19 cellular contexts compared by ENCODE assay signal in genomic region chr6:71457883-71458282, GRCh38.
A peak's percentile ranks its signal among the peaks of the same experiment; 100 is the strongest.
DNase-seq lines count a peak whose midpoint lies in the region; ATAC-seq and TF ChIP-seq lines count a peak whose summit lies in the region.
"Had no signal": no experiment of that assay in that cellular context is flagged by ENCODE, and none has a peak within 500 bp of the region (broad histone marks: within the 10 kb centered on the region; RNA-seq: fewer than 3 reads in every experiment).

No MANE protein-coding gene starts in this region.

- TF ChIP-seq CTCF in left ventricle myocardium inferior (IDR thresholded peaks at IDR 0.05; ENCODE audit: borderline replicate concordance) (peak; percentile 20), upper lobe of right lung (IDR thresholded peaks at IDR 0.05) (no peak)

- no peaks in the 10 kb centered on the region for H3K4me1 ChIP-seq in left ventricle myocardium inferior
- peaks cover 4% of the 10 kb centered on the region for H3K4me1 ChIP-seq in upper lobe of right lung
- H3K4me1 ChIP-seq: gastrocnemius medialis had no signal

- H3K27ac ChIP-seq in left ventricle myocardium inferior (replicated peaks): no peak overlapping the region
- H3K27ac ChIP-seq in upper lobe of right lung: no peak overlapping the region
- H3K27ac ChIP-seq: gastrocnemius medialis, RWPE1, skin epidermis had no signal

- in situ Hi-C loops in G401 (cut with HindIII; ENCODE audit: low sequenced_read_pairs): no loop called here

- DNase-seq in left ventricle myocardium inferior (no peak), cardiac septum (ENCODE audit: low spot score) (no peak), NAMALWA (ENCODE audit: low spot score) (peak; percentile 80), dermis blood vessel endothelial cell (peak; percentile 23), upper lobe of right lung (no peak), G401 (ENCODE audit: low spot score) (no peak)
- DNase-seq: activated CD4-positive, alpha-beta T cell treated with anti-CD3 and anti-CD28 coated beads, Interleukin-2, amount 50 U/mL, for 4 hours; activated naive CD4-positive, alpha-beta T cell treated with anti-CD3 and anti-CD28 coated beads, Interleukin-2, amount 10 ng/mL, durations not matched to agents 7 days and 5 days; activated T-cell treated with anti-CD3 and anti-CD28 coated beads for 4 hours; CD4-positive, CD25-positive, alpha-beta regulatory T cell; naive thymus-derived CD4-positive, alpha-beta T cell; NCI-H187; NCI-H69; stimulated activated CD4-positive, alpha-beta T cell treated with anti-CD3 and anti-CD28 coated beads, Interleukin-4, amount 100 ng/mL, for 1 hour had no signal

- H3K4me3 ChIP-seq in left ventricle myocardium inferior (no peak overlapping the region), upper lobe of right lung (no peak overlapping the region)
- H3K4me3 ChIP-seq: gastrocnemius medialis, skin epidermis had no signal

- no peaks in the 10 kb centered on the region for H3K36me3 ChIP-seq in left ventricle myocardium inferior
- H3K36me3 ChIP-seq in upper lobe of right lung: no peaks in the 10 kb centered on the region
- H3K36me3 ChIP-seq: gastrocnemius medialis had no signal

- peak; percentile 29 for ATAC-seq in upper lobe of right lung
- no peak for ATAC-seq in GM19023 (IDR thresholded peaks at IDR 0.05; ENCODE audit: unreplicated experiment)
- ATAC-seq in HG03097 (IDR thresholded peaks at IDR 0.05; ENCODE audit: low FRiP score, unreplicated experiment): no peak
- ATAC-seq: gastrocnemius medialis; naive thymus-derived CD4-positive, alpha-beta T cell had no signal

- H3K9me3 ChIP-seq in left ventricle myocardium inferior (replicated peaks) (no peaks in the 10 kb centered on the region), upper lobe of right lung (no peaks in the 10 kb centered on the region)
- H3K9me3 ChIP-seq: gastrocnemius medialis had no signal

- H3K27me3 ChIP-seq in left ventricle myocardium inferior (ENCODE audit: low read depth): no peaks in the 10 kb centered on the region
- H3K27me3 ChIP-seq in upper lobe of right lung: no peaks in the 10 kb centered on the region
- H3K27me3 ChIP-seq: gastrocnemius medialis had no signal

- intact Hi-C loops in left ventricle myocardium inferior (cut with micrococcal nuclease) (no loop called here), cardiac septum (cut with DNase I) (no loop called here), upper lobe of right lung (cut with DNase I) (no loop called here)

Comparison
In these comparisons a context has a peak if more than half of its experiments do, and no peak if none do; other contexts are left out.
1. DNase-seq: peak in NAMALWA (single experiment) and dermis blood vessel endothelial cell (single experiment); none in left ventricle myocardium inferior (single experiment), cardiac septum (single experiment), upper lobe of right lung (single experiment) and G401 (single experiment).